Comparison of ENCODE assay signal across 8 cellular contexts in the genomic region with DNA sequence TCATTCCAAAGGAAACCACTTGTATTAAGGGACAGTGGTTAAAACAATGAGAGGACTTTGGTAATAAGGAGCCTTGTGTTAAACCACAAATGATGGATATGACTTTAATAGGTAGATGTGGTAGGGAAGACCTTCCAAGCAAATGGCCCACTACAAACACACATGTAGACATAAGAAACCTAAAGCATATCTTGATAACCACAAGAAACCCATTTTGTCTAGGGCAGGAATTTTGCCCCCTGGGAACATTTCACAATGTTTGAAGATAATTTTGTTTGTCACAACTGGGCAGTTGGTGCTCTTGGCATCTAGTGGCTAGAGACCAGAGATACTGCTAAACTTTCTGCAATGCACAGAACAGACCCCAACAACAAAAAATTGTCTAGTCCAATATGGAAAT. TPM values are rescaled to one million over a fixed set of nuclear protein-coding genes. Genes with fewer than 3 reads are reported as not detected.
"Had no signal": no experiment of that assay in that cellular context is flagged by ENCODE, and none has a peak within 500 bp of the region (broad histone marks: within the 10 kb centered on the region; RNA-seq: fewer than 3 reads in every experiment).

No MANE protein-coding gene starts in this region.

- ATAC-seq: K562 had no signal

- FAIRE-seq: H54, HTR-8/SVneo, K562 had no signal

- DNase-seq: GOT3, H9, HCEC 1CT, IMR-90, KG1 had no signal

- H3K4me3 ChIP-seq: K562 had no signal

RNA-seq across cellular contexts. Expression of gene KCNJ2, which starts 25.8 kb away (rescaled TPM):
- total RNA-seq: K562 had no signal
- polyA plus RNA-seq: K562 had no signal
